17 cellular contexts compared by ENCODE assay signal in the genomic region with DNA sequence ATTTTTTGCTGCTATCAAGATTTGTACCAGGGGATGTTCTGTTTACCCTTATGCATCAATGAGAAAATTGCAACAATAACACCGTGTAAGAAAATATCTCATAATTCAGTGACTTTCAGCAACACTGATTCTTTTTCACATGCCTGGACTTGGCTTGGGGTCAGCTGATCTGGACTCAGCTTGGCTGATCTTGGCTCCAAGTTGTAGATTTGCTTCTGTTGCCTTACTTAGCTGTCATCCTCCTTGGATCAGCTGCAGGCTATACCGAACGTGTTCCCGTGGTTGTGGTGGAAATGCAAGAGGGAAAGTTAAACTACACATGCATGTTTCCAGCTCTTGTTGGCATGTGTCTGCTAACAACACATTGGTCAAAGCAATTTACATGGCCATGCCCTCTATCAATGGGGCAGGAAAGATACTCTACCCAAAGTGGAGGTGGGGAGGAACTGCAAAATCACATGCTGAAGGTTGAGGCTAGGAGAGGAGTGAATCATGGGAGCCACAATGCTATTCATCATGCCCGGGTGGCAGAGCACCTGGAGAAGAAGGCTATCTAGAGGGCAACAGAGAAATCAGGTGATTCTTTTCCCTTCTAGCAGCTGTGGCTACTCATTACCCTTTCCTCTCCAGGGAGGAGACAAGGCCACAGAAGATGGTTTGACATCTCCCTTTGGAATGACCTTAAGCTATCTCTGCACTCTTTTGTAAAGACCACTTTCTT.
DNase-seq lines count a peak whose midpoint lies in the region; ATAC-seq and TF ChIP-seq lines count a peak whose summit lies in the region.
"Had no signal": no experiment of that assay in that cellular context is flagged by ENCODE, and none has a peak within 500 bp of the region (broad histone marks: within the 10 kb centered on the region; RNA-seq: fewer than 3 reads in every experiment).

No MANE protein-coding gene starts in this region.

- H3K27ac ChIP-seq in liver (ENCODE audit: low read depth in 1 of 2, low read length in 2 of 2) (no peak overlapping the region), right lobe of liver (no peak overlapping the region), esophagus muscularis mucosa (replicated peaks in 1 of 4) (peak overlapping the region; percentile 55 to 80 (median 64)), hepatocyte (no peak overlapping the region)
- H3K27ac ChIP-seq: SK-N-MC, vagina had no signal

- no peaks in the 10 kb centered on the region for H4K20me1 ChIP-seq in hepatocyte (ENCODE audit: insufficient read depth, poor library complexity, severe bottlenecking)

- H3K27me3 ChIP-seq in liver (ENCODE audit: control insufficient read depth in 4 of 4, insufficient read depth in 4 of 4, low read length in 3 of 4) (no peaks in the 10 kb centered on the region), right lobe of liver (no peaks in the 10 kb centered on the region), esophagus muscularis mucosa (no peaks in the 10 kb centered on the region), hepatocyte (no peaks in the 10 kb centered on the region)
- H3K27me3 ChIP-seq: vagina had no signal

- H3K36me3 ChIP-seq in liver (ENCODE audit: control insufficient read depth in 4 of 4, insufficient read depth in 3 of 4, low read depth in 1 of 4, low read length in 3 of 4) (no peaks in the 10 kb centered on the region), right lobe of liver (no peaks in the 10 kb centered on the region), esophagus muscularis mucosa (no peaks in the 10 kb centered on the region), hepatocyte (replicated peaks; ENCODE audit: insufficient read depth, low read depth) (no peaks in the 10 kb centered on the region)
- H3K36me3 ChIP-seq: vagina had no signal

- H3K9ac ChIP-seq in liver (ENCODE audit: low read depth in 1 of 2, low read length in 2 of 2), result no peak overlapping the region

- H3K4me1 ChIP-seq in liver (ENCODE audit: control insufficient read depth in 4 of 4, insufficient read depth in 4 of 4, low read length in 3 of 4) (no peaks in the 10 kb centered on the region), right lobe of liver (no peaks in the 10 kb centered on the region), esophagus muscularis mucosa (peaks cover 21 to 30% (median 25%) of the 10 kb centered on the region in 4 donors), hepatocyte (ENCODE audit: insufficient read depth) (peaks cover 9% of the 10 kb centered on the region)

- peak overlapping the region; percentile 76 for H3K27ac Mint-ChIP-seq in nephron progenitor cell
- H3K27ac Mint-ChIP-seq: activated CD8-positive, alpha-beta T cell treated with anti-CD3 and anti-CD28 coated beads for 36 hours; activated T-helper 1 cell treated with anti-CD3 and anti-CD28 coated beads, Interleukin-12 subunit alpha, Interleukin-12 subunit beta, Interleukin-2, Interleukin-4 antibody, amounts not matched to agents 30 ng/mL and 10 ng/mL and 1 ng/mL, durations not matched to agents 14 hours and 24 hours and 36 hours; stimulated activated effector memory CD8-positive, alpha-beta T cell treated with anti-CD3 and anti-CD28 coated beads, Interleukin-12 subunit alpha, Interleukin-12 subunit beta, amount 100 ng/mL, for 72 hours had no signal

- H3K9me3 ChIP-seq in liver (ENCODE audit: control insufficient read depth in 4 of 4, low read length in 3 of 4), result no peaks in the 10 kb centered on the region
- no peaks in the 10 kb centered on the region for H3K9me3 ChIP-seq in right lobe of liver
- H3K9me3 ChIP-seq in esophagus muscularis mucosa, result no peaks in the 10 kb centered on the region
- H3K9me3 ChIP-seq in hepatocyte (ENCODE audit: low read depth), result no peaks in the 10 kb centered on the region
- H3K9me3 ChIP-seq: vagina had no signal

- peaks cover 14% of the 10 kb centered on the region for H3K4me1 Mint-ChIP-seq in nephron progenitor cell
- H3K4me1 Mint-ChIP-seq: stimulated activated effector memory CD8-positive, alpha-beta T cell treated with anti-CD3 and anti-CD28 coated beads, Interleukin-12 subunit alpha, Interleukin-12 subunit beta, amount 100 ng/mL, for 72 hours had no signal

- H3K9me2 ChIP-seq in hepatocyte (replicated peaks; ENCODE audit: insufficient read depth), result no peaks in the 10 kb centered on the region

- no peaks in the 10 kb centered on the region for H3K79me2 ChIP-seq in hepatocyte

- WGBS in liver, result 79% methylated on average over 5 of the region's 5 CpGs
- 48% methylated on average over 2 of the region's 5 CpGs for WGBS in right lobe of liver (ENCODE audit: insufficient coverage, low coverage, low lambda C conversion rate, missing lambda C conversion rate)
- 27% methylated on average over 5 of the region's 5 CpGs for WGBS in esophagus muscularis mucosa
- 68% methylated on average over 5 of the region's 5 CpGs for WGBS in hepatocyte (ENCODE audit: low lambda C conversion rate, missing lambda C conversion rate)

- H3K9me3 Mint-ChIP-seq in nephron progenitor cell, result peaks cover 10% of the 10 kb centered on the region

- no peak overlapping the region for H2AFZ ChIP-seq in hepatocyte

- TF ChIP-seq CTCF in liver (IDR thresholded peaks at IDR 0.05; ENCODE audit: low read depth, low read length, missing input control) (no peak), right lobe of liver (IDR thresholded peaks at IDR 0.05) (no peak), esophagus muscularis mucosa (IDR thresholded peaks at IDR 0.05) (no peak), nephron progenitor cell (IDR thresholded peaks at IDR 0.05) (no peak), hepatocyte (IDR thresholded peaks at IDR 0.05; ENCODE audit: poor library complexity) (no peak)

- H3K4me2 ChIP-seq in hepatocyte, result no peak overlapping the region
- H3K4me2 ChIP-seq: smooth muscle cell had no signal

- no peak overlapping the region for H3K4me3 Mint-ChIP-seq in nephron progenitor cell
- H3K4me3 Mint-ChIP-seq: activated CD8-positive, alpha-beta T cell treated with anti-CD3 and anti-CD28 coated beads for 36 hours; activated T-helper 1 cell treated with anti-CD3 and anti-CD28 coated beads, Interleukin-12 subunit alpha, Interleukin-12 subunit beta, Interleukin-2, Interleukin-4 antibody, amounts not matched to agents 30 ng/mL and 10 ng/mL and 1 ng/mL, durations not matched to agents 14 hours and 24 hours and 36 hours; stimulated activated effector memory CD8-positive, alpha-beta T cell treated with anti-CD3 and anti-CD28 coated beads, Interleukin-12 subunit alpha, Interleukin-12 subunit beta, amount 100 ng/mL, for 72 hours had no signal

- DNase-seq in right lobe of liver, result no peak
- no peak for DNase-seq in esophagus muscularis mucosa (ENCODE audit: extremely low spot score)
- no peak for DNase-seq in nephron progenitor cell
- DNase-seq in AG08396 (ENCODE audit: low spot score), result no peak
- DNase-seq in hepatocyte (ENCODE audit: low spot score), result no peak
- DNase-seq: activated CD8-positive, alpha-beta T cell treated with anti-CD3 and anti-CD28 coated beads for 36 hours; IMR-90; NCI-H1417 treated with DMSO at 0.1 percent for 48 hours; NCI-H446 treated with DMSO at 0.1 percent for 48 hours had no signal

- H3K27me3 Mint-ChIP-seq in nephron progenitor cell (ENCODE audit: low read depth, poor library complexity), result peaks cover 10% of the 10 kb centered on the region
- H3K27me3 Mint-ChIP-seq: activated CD8-positive, alpha-beta T cell treated with anti-CD3 and anti-CD28 coated beads for 36 hours had no signal

- no peak for TF ChIP-seq EP300 in esophagus muscularis mucosa (IDR thresholded peaks at IDR 0.05)

- H3K36me3 Mint-ChIP-seq in nephron progenitor cell (ENCODE audit: low read depth), result no peaks in the 10 kb centered on the region
- H3K36me3 Mint-ChIP-seq: stimulated activated effector memory CD8-positive, alpha-beta T cell treated with anti-CD3 and anti-CD28 coated beads, Interleukin-12 subunit alpha, Interleukin-12 subunit beta, amount 100 ng/mL, for 72 hours had no signal

- TF ChIP-seq POLR2A in right lobe of liver (IDR thresholded peaks at IDR 0.05), result no peak
- no peak for TF ChIP-seq POLR2A in esophagus muscularis mucosa (IDR thresholded peaks at IDR 0.05; ENCODE audit: low read depth)

- intact Hi-C loops in right lobe of liver (cut with DNase I) (no loop called here), esophagus muscularis mucosa (cut with DNase I) (no loop called here)

- ATAC-seq in right lobe of liver (no peak), HG03280 (IDR thresholded peaks at IDR 0.05; ENCODE audit: unreplicated experiment) (no peak), GM18520 (IDR thresholded peaks at IDR 0.05; ENCODE audit: unreplicated experiment) (no peak)
- ATAC-seq: activated CD8-positive, alpha-beta T cell treated with anti-CD3 and anti-CD28 coated beads for 36 hours; stimulated activated effector memory CD8-positive, alpha-beta T cell treated with anti-CD3 and anti-CD28 coated beads, Interleukin-12 subunit alpha, Interleukin-12 subunit beta, amount 100 ng/mL, for 72 hours had no signal

- no peak for TF ChIP-seq RAD21 in liver (IDR thresholded peaks at IDR 0.05)

- H3K4me3 ChIP-seq in liver (ENCODE audit: low read depth in 1 of 3, low read length in 3 of 3) (no peak overlapping the region), right lobe of liver (no peak overlapping the region), esophagus muscularis mucosa (no peak overlapping the region), hepatocyte (no peak overlapping the region)
- H3K4me3 ChIP-seq: SK-N-MC, smooth muscle cell, vagina had no signal

TF ChIP-seq in liver, 16 proteins besides CTCF, POLR2A, EP300 and RAD21:
- TF ChIP-seq YY1 (IDR thresholded peaks at IDR 0.05) (no peak), SP1 (IDR thresholded peaks at IDR 0.05) (no peak), NR2F2 (IDR thresholded peaks at IDR 0.05) (peak; percentile 4)
- TF ChIP-seq, protein P1, sequence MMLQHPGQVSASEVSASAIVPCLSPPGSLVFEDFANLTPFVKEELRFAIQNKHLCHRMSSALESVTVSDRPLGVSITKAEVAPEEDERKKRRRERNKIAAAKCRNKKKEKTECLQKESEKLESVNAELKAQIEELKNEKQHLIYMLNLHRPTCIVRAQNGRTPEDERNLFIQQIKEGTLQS (IDR thresholded peaks at IDR 0.05), result no peak
- TF ChIP-seq, protein P2, sequence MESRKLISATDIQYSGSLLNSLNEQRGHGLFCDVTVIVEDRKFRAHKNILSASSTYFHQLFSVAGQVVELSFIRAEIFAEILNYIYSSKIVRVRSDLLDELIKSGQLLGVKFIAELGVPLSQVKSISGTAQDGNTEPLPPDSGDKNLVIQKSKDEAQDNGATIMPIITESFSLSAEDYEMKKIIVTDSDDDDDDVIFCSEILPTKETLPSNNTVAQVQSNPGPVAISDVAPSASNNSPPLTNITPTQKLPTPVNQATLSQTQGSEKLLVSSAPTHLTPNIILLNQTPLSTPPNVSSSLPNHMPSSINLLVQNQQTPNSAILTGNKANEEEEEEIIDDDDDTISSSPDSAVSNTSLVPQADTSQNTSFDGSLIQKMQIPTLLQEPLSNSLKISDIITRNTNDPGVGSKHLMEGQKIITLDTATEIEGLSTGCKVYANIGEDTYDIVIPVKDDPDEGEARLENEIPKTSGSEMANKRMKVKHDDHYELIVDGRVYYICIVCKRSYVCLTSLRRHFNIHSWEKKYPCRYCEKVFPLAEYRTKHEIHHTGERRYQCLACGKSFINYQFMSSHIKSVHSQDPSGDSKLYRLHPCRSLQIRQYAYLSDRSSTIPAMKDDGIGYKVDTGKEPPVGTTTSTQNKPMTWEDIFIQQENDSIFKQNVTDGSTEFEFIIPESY (IDR thresholded peaks at IDR 0.05), result no peak

Comparison
In these comparisons a context has a peak if more than half of its experiments do, and no peak if none do; other contexts are left out.
1. H3K27ac ChIP-seq: peak in esophagus muscularis mucosa (4 of 4); none in liver (0 of 2), right lobe of liver (0 of 3) and hepatocyte (single experiment).